27 cellular contexts compared by ENCODE assay signal in the genomic region with DNA sequence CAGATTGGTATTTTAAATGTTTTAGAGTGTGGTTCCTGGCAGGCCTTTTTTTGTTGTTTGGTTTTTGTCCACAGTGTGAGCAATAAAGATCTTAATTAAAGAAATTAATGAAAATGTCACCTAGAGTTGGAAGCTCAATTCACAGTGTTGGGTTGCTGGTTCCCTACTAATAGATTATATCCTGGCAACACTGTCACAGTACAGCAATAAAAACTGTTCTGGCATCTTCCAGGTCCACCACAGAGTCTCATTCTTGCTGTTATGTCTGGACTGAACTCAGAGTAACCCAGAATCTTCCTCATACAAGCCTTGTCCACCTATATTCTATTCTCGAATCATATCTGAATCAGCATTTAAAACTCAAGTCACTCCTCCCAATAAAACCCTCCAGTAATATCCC.
"Had no signal": no experiment of that assay in that cellular context is flagged by ENCODE, and none has a peak within 500 bp of the region (broad histone marks: within the 10 kb centered on the region; RNA-seq: fewer than 3 reads in every experiment).

No MANE protein-coding gene starts in this region.

- H3K4me1 ChIP-seq: stomach, suprapubic skin, testis, thyroid gland, tibial artery, tibial nerve, upper lobe of left lung, upper lobe of right lung, uterus, vagina had no signal

- H3K27ac ChIP-seq: stomach, suprapubic skin, testis, thoracic aorta, thyroid gland, tibial artery, tibial nerve, transverse colon, upper lobe of left lung, upper lobe of right lung, uterus, vagina had no signal

- ATAC-seq: stimulated activated effector memory CD8-positive, alpha-beta T cell treated with anti-CD3 and anti-CD28 coated beads, Interleukin-12 subunit alpha, Interleukin-12 subunit beta, amount 100 ng/mL, for 72 hours; stimulated activated memory B cell treated with anti-CD40 and anti-IgM and Interleukin-4, amounts not matched to agents 10 μg/mL and 1 μg/mL and 100 μg/mL, for 72 hours; stimulated activated naive B cell treated with anti-CD40 and anti-IgM and Interleukin-4, amounts not matched to agents 10 μg/mL and 1 μg/mL and 100 μg/mL, for 72 hours; stimulated activated naive CD8-positive, alpha-beta T cell treated with anti-CD3 and anti-CD28 coated beads, Interleukin-15, amount 100 ng/mL, for 72 hours; stimulated activated naive CD8-positive, alpha-beta T cell treated with anti-CD3 and anti-CD28 coated beads, Interleukin-15, Interleukin-2, amounts not matched to agents 100 U/mL and 50 U/mL, for 24 hours; upper lobe of right lung had no signal

- H3K4me3 ChIP-seq: stomach, suprapubic skin, testis, thoracic aorta, thyroid gland, tibial artery, tibial nerve, transverse colon, upper lobe of left lung, upper lobe of right lung, uterus, vagina had no signal

- H3K9me3 ChIP-seq: stomach, suprapubic skin, testis, thoracic aorta, thyroid gland, tibial artery, tibial nerve, transverse colon, upper lobe of left lung, upper lobe of right lung, uterus, vagina had no signal

- DNase-seq: stimulated activated CD4-positive, alpha-beta T cell treated with anti-CD3 and anti-CD28 coated beads, Interleukin-2, amount 100 ng/mL, for 48 hours; stimulated activated CD4-positive, alpha-beta T cell treated with anti-CD3 and anti-CD28 coated beads, Interleukin-4, amount 100 ng/mL, for 1 hour; stimulated activated CD4-positive, alpha-beta T cell treated with anti-CD3 and anti-CD28 coated beads, Interleukin-4, amount 100 ng/mL, for 24 hours; stimulated activated CD4-positive, alpha-beta T cell treated with anti-CD3 and anti-CD28 coated beads, Interleukin-4, amount 100 ng/mL, for 4 hours; stimulated activated CD8-positive, alpha-beta memory T cell treated with anti-CD3 and anti-CD28 coated beads, Interleukin-4, amount 100 ng/mL, for 48 hours; stimulated activated naive B cell treated with anti-CD40 and anti-IgM and Interleukin-4, amounts not matched to agents 10 μg/mL and 1 μg/mL and 100 μg/mL, for 72 hours; stimulated activated naive CD4-positive, alpha-beta T cell; stimulated activated naive CD4-positive, alpha-beta T cell treated with Interleukin-2 at 50 U/mL for 16 hours; stimulated activated naive CD8-positive, alpha-beta T cell treated with anti-CD3 and anti-CD28 coated beads, Interleukin-15, amount 100 ng/mL, for 72 hours; stimulated activated naive CD8-positive, alpha-beta T cell treated with anti-CD3 and anti-CD28 coated beads, Interleukin-15, Interleukin-2, amounts not matched to agents 100 U/mL and 50 U/mL, for 24 hours; stomach; substantia nigra; testis; thyroid gland; tibial artery; transverse colon; trophoblast cell; upper lobe of left lung; upper lobe of right lung; uterus had no signal

- H3K27me3 ChIP-seq: stomach, suprapubic skin, testis, thyroid gland, tibial artery, tibial nerve, transverse colon, upper lobe of left lung, upper lobe of right lung, uterus, vagina had no signal

- FAIRE-seq: urothelium cell line had no signal

- H3K36me3 ChIP-seq: stomach, suprapubic skin, thoracic aorta, thyroid gland, tibial artery, tibial nerve, transverse colon, upper lobe of left lung, upper lobe of right lung, uterus, vagina had no signal
